25 cellular contexts compared by ENCODE assay signal in the genomic region with DNA sequence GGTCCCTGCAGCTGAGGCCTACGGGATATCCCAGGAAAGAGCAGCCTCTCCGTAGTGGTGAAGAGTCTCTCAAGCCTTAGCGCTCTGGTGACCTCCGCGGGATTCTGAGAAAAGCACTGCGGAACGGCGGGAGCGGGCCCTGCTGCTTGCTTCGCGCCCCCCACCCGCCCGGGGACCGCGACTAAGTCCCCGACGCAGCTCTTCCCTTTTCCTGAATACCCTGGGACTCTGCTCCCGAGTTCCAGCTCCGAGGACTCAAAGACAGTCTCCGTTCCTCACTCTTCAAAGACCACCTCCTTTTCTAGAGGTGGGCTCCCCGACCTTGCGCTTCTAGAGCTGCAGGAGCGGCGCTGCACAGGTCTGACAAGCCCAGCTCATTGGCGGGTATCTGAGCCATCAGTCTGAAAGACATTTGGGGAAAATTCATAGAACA. TPM values are rescaled to one million over a fixed set of nuclear protein-coding genes. Genes with fewer than 3 reads are reported as not detected.
DNase-seq lines count a peak whose midpoint lies in the region; ATAC-seq and TF ChIP-seq lines count a peak whose summit lies in the region.
"Had no signal": no experiment of that assay in that cellular context is flagged by ENCODE, and none has a peak within 500 bp of the region (broad histone marks: within the 10 kb centered on the region; RNA-seq: fewer than 3 reads in every experiment).

No MANE protein-coding gene starts in this region.

- no peaks in the 10 kb centered on the region for H3K9me3 ChIP-seq in ES-I3 (ENCODE audit: control insufficient read depth, insufficient read depth, low read length)
- H3K9me3 ChIP-seq: lower lobe of right lung, pancreas, suprapubic skin had no signal

- peak; percentile 43 for DNase-seq in WTC11 (ENCODE audit: low spot score)
- peak; percentile 32 for DNase-seq in glutamatergic neuron
- peak; percentile 48 for DNase-seq in nephron progenitor cell
- no peak for DNase-seq in activated T-cell treated with anti-CD3 and anti-CD28 coated beads, Interleukin-2, amount 50 U/mL, for 1 hour
- DNase-seq in OCI-M1 (lab: John Stamatoyannopoulos, UW) = no peak
- DNase-seq: activated B cell treated with CpG ODN at 0.5 μM for 24 hours; activated CD4-positive, alpha-beta T cell treated with anti-CD3 and anti-CD28 coated beads, Interleukin-2, amount 50 U/mL, for 48 hours; activated gamma-delta T cell; amygdala; caudate nucleus; EL; GOT3; lower lobe of right lung; NCI-H1092 treated with DMSO at 0.1 percent for 48 hours; NCI-H2081 treated with DMSO at 0.1 percent for 48 hours; NCI-H510A treated with DMSO at 0.1 percent for 48 hours had no signal

- H3K36me3 Mint-ChIP-seq in WTC11 = no peaks in the 10 kb centered on the region
- no peaks in the 10 kb centered on the region for H3K36me3 Mint-ChIP-seq in glutamatergic neuron (ENCODE audit: unreplicated experiment)
- H3K36me3 Mint-ChIP-seq in nephron progenitor cell (ENCODE audit: low read depth) = no peaks in the 10 kb centered on the region

- H3K27me3 Mint-ChIP-seq in WTC11 (ENCODE audit: low read depth) (peaks cover 88% of the 10 kb centered on the region), glutamatergic neuron (ENCODE audit: unreplicated experiment) (peaks cover 21% of the 10 kb centered on the region), nephron progenitor cell (ENCODE audit: low read depth, poor library complexity) (peaks cover 96% of the 10 kb centered on the region)

- peak overlapping the region; percentile 17; the same call in 1 of the 2 replicates for H3K9ac ChIP-seq in ES-I3 (ENCODE audit: low read depth, low read length)
- H3K9ac ChIP-seq: BLaER1 had no signal

- TF ChIP-seq CTCF in WTC11 (IDR thresholded peaks at IDR 0.05) (no peak), glutamatergic neuron (IDR thresholded peaks at IDR 0.05; ENCODE audit: partially characterized antibody, unreplicated experiment) (no peak), nephron progenitor cell (IDR thresholded peaks at IDR 0.05) (no peak)

- no peaks in the 10 kb centered on the region for H3K9me3 Mint-ChIP-seq in WTC11
- H3K9me3 Mint-ChIP-seq in glutamatergic neuron (ENCODE audit: unreplicated experiment) = peaks cover 6% of the 10 kb centered on the region
- H3K9me3 Mint-ChIP-seq in nephron progenitor cell = no peaks in the 10 kb centered on the region
- H3K9me3 Mint-ChIP-seq: activated B cell treated with CpG ODN at 0.5 μM for 24 hours; T-helper 2 cell treated with Interferon-gamma antibody and Interleukin-4, amounts not matched to agents 5 μg/mL and 100 μg/mL, for 36 hours had no signal

- POLR2A ChIA-PET in WTC11 (lab: Charles Lee) = no interaction called here

- peak; percentile 19 for ATAC-seq in WTC11
- no peak for ATAC-seq in HG02571 (IDR thresholded peaks at IDR 0.05; ENCODE audit: unreplicated experiment)
- no peak for ATAC-seq in GM19023 (IDR thresholded peaks at IDR 0.05; ENCODE audit: unreplicated experiment)
- ATAC-seq: lower lobe of right lung, pancreas, sciatic nerve had no signal

- no peak overlapping the region for H3K27ac Mint-ChIP-seq in WTC11
- no peak overlapping the region for H3K27ac Mint-ChIP-seq in glutamatergic neuron (ENCODE audit: unreplicated experiment)
- H3K27ac Mint-ChIP-seq in nephron progenitor cell = no peak overlapping the region
- H3K27ac Mint-ChIP-seq: activated B cell treated with CpG ODN at 0.5 μM for 24 hours; T-helper 2 cell treated with Interferon-gamma antibody and Interleukin-4, amounts not matched to agents 5 μg/mL and 100 μg/mL, for 36 hours had no signal

- H3K4me3 Mint-ChIP-seq in WTC11 (peak overlapping the region; percentile 61), glutamatergic neuron (ENCODE audit: unreplicated experiment) (peak overlapping the region; percentile 83), nephron progenitor cell (peak overlapping the region; percentile 69)
- H3K4me3 Mint-ChIP-seq: activated B cell treated with CpG ODN at 0.5 μM for 24 hours had no signal

- H3K4me1 ChIP-seq in ES-I3 (ENCODE audit: insufficient read depth, low read length) = peaks cover 8% of the 10 kb centered on the region
- H3K4me1 ChIP-seq: BLaER1 had no signal

- CTCF ChIA-PET in WTC11 (lab: Charles Lee) = interaction anchor here (0.5 to 1.5 kb wide), 6 partner anchors 11 to 595 kb away, joined by 3 to 5 read pairs (median 3); a partner anchor contains a TSS

- peaks cover 47% of the 10 kb centered on the region for H3K4me1 Mint-ChIP-seq in WTC11
- H3K4me1 Mint-ChIP-seq in glutamatergic neuron (ENCODE audit: low read depth, unreplicated experiment) = peaks cover 12% of the 10 kb centered on the region
- peaks cover 43% of the 10 kb centered on the region for H3K4me1 Mint-ChIP-seq in nephron progenitor cell

- no peaks in the 10 kb centered on the region for H3K36me3 ChIP-seq in ES-I3 (ENCODE audit: insufficient read depth, low read length)
- H3K36me3 ChIP-seq: BLaER1, lower lobe of right lung, pancreas, suprapubic skin had no signal

TF ChIP-seq in WTC11, 78 proteins besides CTCF, POLR2A, EP300 and RAD21 (continues in another document):
- TF ChIP-seq, protein P1, sequence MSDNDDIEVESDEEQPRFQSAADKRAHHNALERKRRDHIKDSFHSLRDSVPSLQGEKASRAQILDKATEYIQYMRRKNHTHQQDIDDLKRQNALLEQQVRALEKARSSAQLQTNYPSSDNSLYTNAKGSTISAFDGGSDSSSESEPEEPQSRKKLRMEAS (CRISPR knock-in tag; IDR thresholded peaks at IDR 0.05) = no peak
- TF ChIP-seq ZNF317 (CRISPR knock-in tag; IDR thresholded peaks at IDR 0.05; ENCODE audit: borderline replicate concordance, low read depth) (no peak), TP53 (CRISPR knock-in tag; IDR thresholded peaks at IDR 0.05) (no peak), ESRRA (CRISPR knock-in tag; IDR thresholded peaks at IDR 0.05; ENCODE audit: borderline replicate concordance) (no peak)
- TF ChIP-seq, protein P2, sequence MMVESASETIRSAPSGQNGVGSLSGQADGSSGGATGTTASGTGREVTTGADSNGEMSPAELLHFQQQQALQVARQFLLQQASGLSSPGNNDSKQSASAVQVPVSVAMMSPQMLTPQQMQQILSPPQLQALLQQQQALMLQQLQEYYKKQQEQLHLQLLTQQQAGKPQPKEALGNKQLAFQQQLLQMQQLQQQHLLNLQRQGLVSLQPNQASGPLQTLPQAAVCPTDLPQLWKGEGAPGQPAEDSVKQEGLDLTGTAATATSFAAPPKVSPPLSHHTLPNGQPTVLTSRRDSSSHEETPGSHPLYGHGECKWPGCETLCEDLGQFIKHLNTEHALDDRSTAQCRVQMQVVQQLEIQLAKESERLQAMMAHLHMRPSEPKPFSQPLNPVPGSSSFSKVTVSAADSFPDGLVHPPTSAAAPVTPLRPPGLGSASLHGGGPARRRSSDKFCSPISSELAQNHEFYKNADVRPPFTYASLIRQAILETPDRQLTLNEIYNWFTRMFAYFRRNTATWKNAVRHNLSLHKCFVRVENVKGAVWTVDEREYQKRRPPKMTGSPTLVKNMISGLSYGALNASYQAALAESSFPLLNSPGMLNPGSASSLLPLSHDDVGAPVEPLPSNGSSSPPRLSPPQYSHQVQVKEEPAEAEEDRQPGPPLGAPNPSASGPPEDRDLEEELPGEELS (CRISPR knock-in tag; IDR thresholded peaks at IDR 0.05) = no peak
- TF ChIP-seq, protein P3, sequence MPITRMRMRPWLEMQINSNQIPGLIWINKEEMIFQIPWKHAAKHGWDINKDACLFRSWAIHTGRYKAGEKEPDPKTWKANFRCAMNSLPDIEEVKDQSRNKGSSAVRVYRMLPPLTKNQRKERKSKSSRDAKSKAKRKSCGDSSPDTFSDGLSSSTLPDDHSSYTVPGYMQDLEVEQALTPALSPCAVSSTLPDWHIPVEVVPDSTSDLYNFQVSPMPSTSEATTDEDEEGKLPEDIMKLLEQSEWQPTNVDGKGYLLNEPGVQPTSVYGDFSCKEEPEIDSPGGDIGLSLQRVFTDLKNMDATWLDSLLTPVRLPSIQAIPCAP (CRISPR knock-in tag; IDR thresholded peaks at IDR 0.05) = no peak
- TF ChIP-seq, protein P4, sequence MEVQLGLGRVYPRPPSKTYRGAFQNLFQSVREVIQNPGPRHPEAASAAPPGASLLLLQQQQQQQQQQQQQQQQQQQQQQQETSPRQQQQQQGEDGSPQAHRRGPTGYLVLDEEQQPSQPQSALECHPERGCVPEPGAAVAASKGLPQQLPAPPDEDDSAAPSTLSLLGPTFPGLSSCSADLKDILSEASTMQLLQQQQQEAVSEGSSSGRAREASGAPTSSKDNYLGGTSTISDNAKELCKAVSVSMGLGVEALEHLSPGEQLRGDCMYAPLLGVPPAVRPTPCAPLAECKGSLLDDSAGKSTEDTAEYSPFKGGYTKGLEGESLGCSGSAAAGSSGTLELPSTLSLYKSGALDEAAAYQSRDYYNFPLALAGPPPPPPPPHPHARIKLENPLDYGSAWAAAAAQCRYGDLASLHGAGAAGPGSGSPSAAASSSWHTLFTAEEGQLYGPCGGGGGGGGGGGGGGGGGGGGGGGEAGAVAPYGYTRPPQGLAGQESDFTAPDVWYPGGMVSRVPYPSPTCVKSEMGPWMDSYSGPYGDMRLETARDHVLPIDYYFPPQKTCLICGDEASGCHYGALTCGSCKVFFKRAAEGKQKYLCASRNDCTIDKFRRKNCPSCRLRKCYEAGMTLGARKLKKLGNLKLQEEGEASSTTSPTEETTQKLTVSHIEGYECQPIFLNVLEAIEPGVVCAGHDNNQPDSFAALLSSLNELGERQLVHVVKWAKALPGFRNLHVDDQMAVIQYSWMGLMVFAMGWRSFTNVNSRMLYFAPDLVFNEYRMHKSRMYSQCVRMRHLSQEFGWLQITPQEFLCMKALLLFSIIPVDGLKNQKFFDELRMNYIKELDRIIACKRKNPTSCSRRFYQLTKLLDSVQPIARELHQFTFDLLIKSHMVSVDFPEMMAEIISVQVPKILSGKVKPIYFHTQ (CRISPR knock-in tag; IDR thresholded peaks at IDR 0.05) = no peak
- TF ChIP-seq, protein P5, sequence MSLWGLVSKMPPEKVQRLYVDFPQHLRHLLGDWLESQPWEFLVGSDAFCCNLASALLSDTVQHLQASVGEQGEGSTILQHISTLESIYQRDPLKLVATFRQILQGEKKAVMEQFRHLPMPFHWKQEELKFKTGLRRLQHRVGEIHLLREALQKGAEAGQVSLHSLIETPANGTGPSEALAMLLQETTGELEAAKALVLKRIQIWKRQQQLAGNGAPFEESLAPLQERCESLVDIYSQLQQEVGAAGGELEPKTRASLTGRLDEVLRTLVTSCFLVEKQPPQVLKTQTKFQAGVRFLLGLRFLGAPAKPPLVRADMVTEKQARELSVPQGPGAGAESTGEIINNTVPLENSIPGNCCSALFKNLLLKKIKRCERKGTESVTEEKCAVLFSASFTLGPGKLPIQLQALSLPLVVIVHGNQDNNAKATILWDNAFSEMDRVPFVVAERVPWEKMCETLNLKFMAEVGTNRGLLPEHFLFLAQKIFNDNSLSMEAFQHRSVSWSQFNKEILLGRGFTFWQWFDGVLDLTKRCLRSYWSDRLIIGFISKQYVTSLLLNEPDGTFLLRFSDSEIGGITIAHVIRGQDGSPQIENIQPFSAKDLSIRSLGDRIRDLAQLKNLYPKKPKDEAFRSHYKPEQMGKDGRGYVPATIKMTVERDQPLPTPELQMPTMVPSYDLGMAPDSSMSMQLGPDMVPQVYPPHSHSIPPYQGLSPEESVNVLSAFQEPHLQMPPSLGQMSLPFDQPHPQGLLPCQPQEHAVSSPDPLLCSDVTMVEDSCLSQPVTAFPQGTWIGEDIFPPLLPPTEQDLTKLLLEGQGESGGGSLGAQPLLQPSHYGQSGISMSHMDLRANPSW (CRISPR knock-in tag; conservative IDR thresholded peaks at IDR 0.05; ENCODE audit: low read depth) = no peak

RNA-seq across cellular contexts. Expression of a gene that starts 3.6 kb away (rescaled TPM):
- 0.14 to 0.31 TPM (median 0.14 TPM) in 3 replicates for total RNA-seq in WTC11 (2021)
- not detected for total RNA-seq in glutamatergic neuron (ENCODE audit: unreplicated experiment)
- total RNA-seq: activated B cell treated with CpG ODN at 0.5 μM for 24 hours, HT1080 had no signal

Comparison
In these comparisons a context has a peak if more than half of its experiments do, and no peak if none do; other contexts are left out.
1. DNase-seq: peak in WTC11 (single experiment), glutamatergic neuron (single experiment) and nephron progenitor cell (single experiment); none in activated T-cell treated with anti-CD3 and anti-CD28 coated beads, Interleukin-2, amount 50 U/mL, for 1 hour (single experiment) and OCI-M1 (single experiment).
2. Peak in every context shown above with its lines, with median percentiles within 50 percentile points of each other: H3K4me3 Mint-ChIP-seq.